Comparison of ENCODE assay signal across 8 cellular contexts in genomic region chr17:61863801-61864126, GRCh38. TPM values are rescaled to one million over a fixed set of nuclear protein-coding genes. Genes with fewer than 3 reads are reported as not detected.
DNase-seq lines count a peak whose midpoint lies in the region; ATAC-seq and TF ChIP-seq lines count a peak whose summit lies in the region.

No MANE protein-coding gene starts in this region.

- ATAC-seq in GM21528 (IDR thresholded peaks at IDR 0.05; ENCODE audit: low FRiP score, unreplicated experiment), result peak; percentile 29
- ATAC-seq in HG03045 (IDR thresholded peaks at IDR 0.05; ENCODE audit: unreplicated experiment), result no peak

- H2AFZ ChIP-seq in neural cell (ENCODE audit: low read depth, low read length), result peak overlapping the region; percentile 35

- no peaks in the 10 kb centered on the region for H3K27me3 Mint-ChIP-seq in endodermal cell (ENCODE audit: insufficient read depth)

- peaks cover 19% of the 10 kb centered on the region for H3K4me1 Mint-ChIP-seq in endodermal cell

- H3K9me3 ChIP-seq in BLaER1 treated with 17β-estradiol and CSF1 and Interleukin-3, amounts not matched to agents 10 nM and 100 nM (replicated peaks in 1 of 11), result no peaks in the 10 kb centered on the region
- no peaks in the 10 kb centered on the region for H3K9me3 ChIP-seq in MG63
- H3K9me3 ChIP-seq in endodermal cell (ENCODE audit: control insufficient read depth, low read length), result no peaks in the 10 kb centered on the region
- H3K9me3 ChIP-seq in neural cell (ENCODE audit: low read length), result no peaks in the 10 kb centered on the region

- H3K27ac Mint-ChIP-seq in endodermal cell, result peak overlapping the region; percentile 98

- peaks cover 13 to 45% (median 32%) of the 10 kb centered on the region in 11 experiments; a peak in 21 of 22 replicates for H3K36me3 ChIP-seq in BLaER1 treated with 17β-estradiol and CSF1 and Interleukin-3, amounts not matched to agents 10 nM and 100 nM
- peaks cover 16% of the 10 kb centered on the region for H3K36me3 ChIP-seq in MG63
- peaks cover 24% of the 10 kb centered on the region for H3K36me3 ChIP-seq in endodermal cell (ENCODE audit: control insufficient read depth, insufficient read depth, low read length)
- peaks cover 5% of the 10 kb centered on the region for H3K36me3 ChIP-seq in neural cell (ENCODE audit: insufficient read depth, low read length)

- peak overlapping the region; percentile 59 to 89 (median 81) for H3K4me2 ChIP-seq in BLaER1 treated with 17β-estradiol and CSF1 and Interleukin-3, amounts not matched to agents 10 nM and 100 nM
- peak overlapping the region; percentile 69 for H3K4me2 ChIP-seq in neural cell (ENCODE audit: low read length)

- peak overlapping the region; percentile 68 to 82 (median 75) for H3K4me3 ChIP-seq in BLaER1 treated with 17β-estradiol and CSF1 and Interleukin-3, amounts not matched to agents 10 nM and 100 nM
- H3K4me3 ChIP-seq in MG63, result peak overlapping the region; percentile 75
- H3K4me3 ChIP-seq in endodermal cell (ENCODE audit: low read length), result peak overlapping the region; percentile 86
- H3K4me3 ChIP-seq in neural cell (ENCODE audit: low read length), result peak overlapping the region; percentile 76

- H3K4me3 Mint-ChIP-seq in endodermal cell, result peak overlapping the region; percentile 89

- H3K9me3 Mint-ChIP-seq in endodermal cell, result no peaks in the 10 kb centered on the region

- DNase-seq in MG63 (no peak), endodermal cell (no peak)
- no peak for DNase-seq in activated effector memory CD4-positive, alpha-beta T cell treated with anti-CD3 and anti-CD28 coated beads, Interleukin-2, amount 50 U/mL, for 16 hours
- no peak for DNase-seq in central memory CD4-positive, alpha-beta T cell

- TF ChIP-seq RAD21 in neural cell (conservative IDR thresholded peaks at IDR 0.05), result no peak

- H3K4me1 ChIP-seq in BLaER1 treated with 17β-estradiol and CSF1 and Interleukin-3, amounts not matched to agents 10 nM and 100 nM, result peaks cover 25 to 45% (median 43%) of the 10 kb centered on the region in 10 experiments
- no peaks in the 10 kb centered on the region for H3K4me1 ChIP-seq in endodermal cell (ENCODE audit: control insufficient read depth, insufficient read depth, low read length)

- peak overlapping the region; percentile 67 to 94 (median 92) for H3K9ac ChIP-seq in BLaER1 treated with 17β-estradiol and CSF1 and Interleukin-3, amounts not matched to agents 10 nM and 100 nM
- H3K9ac ChIP-seq in endodermal cell (ENCODE audit: extremely low read depth, low read length, poor library complexity, severe bottlenecking), result peak overlapping the region; percentile 94
- peak overlapping the region; percentile 11 for H3K9ac ChIP-seq in neural cell (ENCODE audit: low read length)

- 4 to 11% methylated on average over 5 to 8 of the region's 8 CpGs for WGBS in endodermal cell (ENCODE audit: insufficient coverage in 1 of 2, insufficient read length in 1 of 2), 2 experiments

- H3K36me3 Mint-ChIP-seq in endodermal cell (ENCODE audit: low read depth), result peaks cover 20% of the 10 kb centered on the region

- TF ChIP-seq CTCF in endodermal cell (conservative IDR thresholded peaks at IDR 0.05) (no peak), neural cell (IDR thresholded peaks at IDR 0.05; ENCODE audit: poor library complexity, severe bottlenecking) (no peak)

- H3K79me2 ChIP-seq in neural cell (replicated peaks; ENCODE audit: insufficient read depth, low read length), result no peaks in the 10 kb centered on the region

- no peaks in the 10 kb centered on the region for H3K27me3 ChIP-seq in BLaER1 treated with 17β-estradiol and CSF1 and Interleukin-3, amounts not matched to agents 10 nM and 100 nM
- no peaks in the 10 kb centered on the region for H3K27me3 ChIP-seq in MG63
- H3K27me3 ChIP-seq in endodermal cell (ENCODE audit: control insufficient read depth, insufficient read depth, low read length, poor library complexity, severe bottlenecking), result no peaks in the 10 kb centered on the region
- H3K27me3 ChIP-seq in neural cell (ENCODE audit: insufficient read depth, low read depth, low read length), result no peaks in the 10 kb centered on the region

- no peak for TF ChIP-seq EP300 in neural cell (conservative IDR thresholded peaks at IDR 0.05; ENCODE audit: poor library complexity, severe bottlenecking)

- no peaks in the 10 kb centered on the region for H3F3A ChIP-seq in neural cell (ENCODE audit: insufficient read depth, low read length, poor library complexity, severe bottlenecking)

- peak overlapping the region in 10 of 11 experiments; percentile 43 to 95 (median 90); a peak in 18 of 22 replicates for H3K27ac ChIP-seq in BLaER1 treated with 17β-estradiol and CSF1 and Interleukin-3, amounts not matched to agents 10 nM and 100 nM
- H3K27ac ChIP-seq in endodermal cell (ENCODE audit: low read depth, low read length) (no peak overlapping the region), neural cell (ENCODE audit: low read length) (no peak overlapping the region)

- no peaks in the 10 kb centered on the region for H3K9me2 ChIP-seq in neural cell (ENCODE audit: insufficient read depth, low read length)

- H4K20me1 ChIP-seq in BLaER1 treated with 17β-estradiol and CSF1 and Interleukin-3, amounts not matched to agents 10 nM and 100 nM, result no peaks in the 10 kb centered on the region
- H4K20me1 ChIP-seq in neural cell (ENCODE audit: insufficient read depth), result no peaks in the 10 kb centered on the region

TF ChIP-seq in neural cell, 6 proteins besides CTCF, POLR2A, EP300 and RAD21:
- no peak for TF ChIP-seq SMC3 (conservative IDR thresholded peaks at IDR 0.05; ENCODE audit: poor library complexity)
- TF ChIP-seq EZH2 (IDR thresholded peaks at IDR 0.05; ENCODE audit: borderline replicate concordance, insufficient read depth, low read length, poor library complexity, severe bottlenecking), result no peak
- TF ChIP-seq MXI1 (conservative IDR thresholded peaks at IDR 0.05; ENCODE audit: poor library complexity, severe bottlenecking), result no peak
- TF ChIP-seq REST (IDR thresholded peaks at IDR 0.05; ENCODE audit: borderline replicate concordance), result no peak
- no peak for TF ChIP-seq POLR2AphosphoS5 (IDR thresholded peaks at IDR 0.05)
- no peak for TF ChIP-seq TAF1 (IDR thresholded peaks at IDR 0.05; ENCODE audit: low read depth)
TF ChIP-seq in neural cell: peak in this region for 0.

RNA-seq across cellular contexts. Expression of gene BRIP1, which starts 0.4 kb away (rescaled TPM):
- 5.5 and 11.7 TPM in 2 replicates for total RNA-seq in MG63 (2014; rRNA removed; shearing (Covaris generic); ENCODE audit: low replicate concordance)
- 10 to 100 TPM; 24.2 to 25.5 TPM for total RNA-seq in endodermal cell
- 16.2 TPM for polyA plus RNA-seq in endodermal cell (2013, experiment 1 of 2)
- polyA plus RNA-seq in endodermal cell (2013, experiment 2 of 2), result 16.5 TPM
- 0.42 and 0.47 TPM in 2 replicates for polyA plus RNA-seq in neural cell
- 3.1 and 3.4 TPM in 2 replicates for polyA minus RNA-seq in neural cell

Comparison
In these comparisons a context has a peak if more than half of its experiments do, and no peak if none do; other contexts are left out.
1. H3K27ac ChIP-seq: peak in BLaER1 treated with 17β-estradiol and CSF1 and Interleukin-3, amounts not matched to agents 10 nM and 100 nM (10 of 11); none in endodermal cell (single experiment) and neural cell (single experiment).
2. H3K9ac ChIP-seq: peak in every context shown above with its lines; median percentile 94 in endodermal cell; 92 in BLaER1 treated with 17β-estradiol and CSF1 and Interleukin-3, amounts not matched to agents 10 nM and 100 nM; 11 in neural cell.
3. Peak in every context shown above with its lines, with median percentiles within 50 percentile points of each other: H3K4me3 ChIP-seq.